Comparison of ENCODE assay signal across 20 cellular contexts in the genomic region with DNA sequence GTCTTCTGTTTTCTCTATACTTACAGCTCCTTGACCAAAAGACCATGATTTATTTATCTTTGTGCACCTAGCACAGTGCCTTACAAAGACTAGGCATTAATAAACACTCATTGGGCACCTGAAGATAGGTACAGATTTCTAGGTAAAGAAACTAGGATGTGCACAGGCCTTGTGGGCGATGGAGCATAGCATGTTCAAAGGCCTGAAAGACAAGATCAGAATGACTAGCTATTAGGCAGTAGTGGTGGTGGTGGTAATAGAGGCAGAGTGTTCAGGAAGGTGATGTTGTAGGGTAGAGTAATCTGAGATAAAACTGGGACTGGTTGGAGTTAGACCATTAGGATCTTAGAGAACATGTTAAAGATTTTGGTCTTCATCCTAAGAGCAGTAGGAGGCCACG. TPM values are rescaled to one million over a fixed set of nuclear protein-coding genes. Genes with fewer than 3 reads are reported as not detected.
A peak's percentile ranks its signal among the peaks of the same experiment; 100 is the strongest.
DNase-seq lines count a peak whose midpoint lies in the region; ATAC-seq, FAIRE-seq and TF ChIP-seq lines count a peak whose summit lies in the region.
"Had no signal": no experiment of that assay in that cellular context is flagged by ENCODE, and none has a peak within 500 bp of the region (broad histone marks: within the 10 kb centered on the region; RNA-seq: fewer than 3 reads in every experiment).

No MANE protein-coding gene starts in this region.

- DNase-seq in heart left ventricle, result no peak
- DNase-seq in right cardiac atrium, result no peak
- DNase-seq in GM18507 (ENCODE audit: extremely low spot score, insufficient read length, low read depth), result no peak
- DNase-seq in GM12878 (ENCODE audit: low read depth, low spot score), result no peak
- DNase-seq in stimulated activated naive B cell treated with anti-CD40 and anti-IgM and Interleukin-4, amounts not matched to agents 10 μg/mL and 1 μg/mL and 100 μg/mL, for 72 hours, result no peak
- no peak for DNase-seq in Ammon's horn (ENCODE audit: low spot score)
- no peak for DNase-seq in MCF 10A (ENCODE audit: unreplicated experiment)
- DNase-seq: 8988T, Calu3, GOT3, HFFc6, NCI-H1417 treated with DMSO at 0.1 percent for 48 hours, NCI-H2081, NCI-H524, RPMI8226, SJCRH30, SW 1271 had no signal

- H3K9ac ChIP-seq in GM12878 (ENCODE audit: control insufficient read depth, insufficient read depth, low read length), result no peak overlapping the region

- BruUV-seq in GM12878 (replicated peaks; lab: Mats Ljungman, UMichigan), result no TSS peak
- BruUV-seq in MCF 10A (replicated peaks; lab: Mats Ljungman, UMichigan), result no TSS peak

- CTCF ChIA-PET in GM12878 (lab: Yijun Ruan, JAX), result interaction anchor here (1.3 to 1.6 kb wide), 2 partner anchors 30 to 37 kb away, joined by 3 to 5 read pairs; no protein-coding TSS in a partner anchor
- CTCF ChIA-PET in MCF 10A (lab: Yijun Ruan, JAX), result interaction anchor here (0.8 kb wide), 1 partner anchor 334 kb away, joined by 3 read pairs; no protein-coding TSS in a partner anchor

- H2AFZ ChIP-seq in GM12878 (ENCODE audit: control insufficient read depth, low read depth, low read length), result no peak overlapping the region

- H3K4me3 ChIP-seq in heart left ventricle (peak overlapping the region in 2 of 12 donors; percentile 50 to 62), right cardiac atrium (ENCODE audit: low read length) (no peak overlapping the region), GM12878 (no peak overlapping the region)
- H3K4me3 ChIP-seq: SJCRH30 had no signal

- no peaks in the 10 kb centered on the region for H3K9me3 Mint-ChIP-seq in stimulated activated naive B cell treated with anti-CD40 and anti-IgM and Interleukin-4, amounts not matched to agents 10 μg/mL and 1 μg/mL and 100 μg/mL, for 72 hours
- H3K9me3 Mint-ChIP-seq in MCF 10A (ENCODE audit: unreplicated experiment), result no peaks in the 10 kb centered on the region
- H3K9me3 Mint-ChIP-seq: HFFc6 had no signal

- H3K27ac ChIP-seq in heart left ventricle (peak overlapping the region in 7 of 12 donors; percentile 80 to 94 (median 89)), right cardiac atrium (ENCODE audit: low read length) (no peak overlapping the region), GM12878 (ENCODE audit: control insufficient read depth, insufficient read depth) (no peak overlapping the region)
- H3K27ac ChIP-seq: SJCRH30 had no signal

- no peaks in the 10 kb centered on the region for H3K27me3 Mint-ChIP-seq in stimulated activated naive B cell treated with anti-CD40 and anti-IgM and Interleukin-4, amounts not matched to agents 10 μg/mL and 1 μg/mL and 100 μg/mL, for 72 hours
- H3K27me3 Mint-ChIP-seq in MCF 10A (ENCODE audit: insufficient read depth, unreplicated experiment), result no peaks in the 10 kb centered on the region

- ATAC-seq in heart left ventricle (no peak), right cardiac atrium (no peak), GM12878 (0 out of 3 replicates have a peak, but pooled peaks have one; percentile 5), GM21447 (IDR thresholded peaks at IDR 0.05; ENCODE audit: unreplicated experiment) (no peak)
- ATAC-seq in stimulated activated naive B cell treated with anti-CD40 and anti-IgM and Interleukin-4, amounts not matched to agents 10 μg/mL and 1 μg/mL and 100 μg/mL, for 72 hours (replicated peaks), result peak; percentile 31 to 37
- ATAC-seq: HepG2 had no signal

- no peak for TF ChIP-seq EP300 in GM12878 (IDR thresholded peaks at IDR 0.05; ENCODE audit: borderline replicate concordance in 1 of 2, control insufficient read depth in 1 of 2, low read depth in 2 of 2, low read length in 2 of 2)

- FAIRE-seq in GM18507 (lab: Jason Lieb, UNC), result peak; percentile 36
- FAIRE-seq in GM12878 (lab: Jason Lieb, UNC), result no peak
- FAIRE-seq: HepG2 had no signal

- H3K27ac Mint-ChIP-seq in stimulated activated naive B cell treated with anti-CD40 and anti-IgM and Interleukin-4, amounts not matched to agents 10 μg/mL and 1 μg/mL and 100 μg/mL, for 72 hours, result peak overlapping the region; percentile 59
- H3K27ac Mint-ChIP-seq in MCF 10A (ENCODE audit: low read depth, unreplicated experiment), result no peak overlapping the region
- H3K27ac Mint-ChIP-seq: CD14-positive monocyte, HFFc6 had no signal

- RAD21 ChIA-PET in GM12878 (lab: Charles Lee; ENCODE audit: unreplicated experiment), result interaction anchor here (0.8 to 1.6 kb wide), 4 partner anchors 14 to 42 kb away, joined by 3 to 5 read pairs (median 4); no protein-coding TSS in a partner anchor

- in situ Hi-C loops in GM12878 (cut with MboI), result no loop called here

- H4K20me1 ChIP-seq in GM12878 (ENCODE audit: control insufficient read depth, insufficient read depth), result no peaks in the 10 kb centered on the region

- 0 out of 2 replicates have a peak, but pooled peaks have one; percentile 9 for TF ChIP-seq RAD21 in GM12878 (IDR thresholded peaks at IDR 0.05; ENCODE audit: insufficient read depth, low read depth, low read length)

- no peak overlapping the region for H3K4me2 ChIP-seq in GM12878 (ENCODE audit: control insufficient read depth, insufficient read depth)

- H3K4me1 ChIP-seq in heart left ventricle, result peaks cover 3 to 55% (median 31%) of the 10 kb centered on the region in 12 donors
- peaks cover 5% of the 10 kb centered on the region for H3K4me1 ChIP-seq in right cardiac atrium (ENCODE audit: control insufficient read depth, insufficient read depth, low read length)
- H3K4me1 ChIP-seq in GM12878 (ENCODE audit: control insufficient read depth, insufficient read depth, low read length), result peaks cover 29% of the 10 kb centered on the region

- peaks cover 23 to 51% of the 10 kb centered on the region in 2 donors for H3K4me1 Mint-ChIP-seq in stimulated activated naive B cell treated with anti-CD40 and anti-IgM and Interleukin-4, amounts not matched to agents 10 μg/mL and 1 μg/mL and 100 μg/mL, for 72 hours
- peaks cover 13% of the 10 kb centered on the region for H3K4me1 Mint-ChIP-seq in MCF 10A (ENCODE audit: insufficient read depth, unreplicated experiment)

- TF ChIP-seq POLR2A in heart left ventricle (IDR thresholded peaks at IDR 0.05) (no peak), GM12878 (IDR thresholded peaks at IDR 0.05; ENCODE audit: low read depth, low read length) (no peak)

- H3K27me3 ChIP-seq in heart left ventricle, result no peaks in the 10 kb centered on the region
- H3K27me3 ChIP-seq in right cardiac atrium (ENCODE audit: control insufficient read depth, insufficient read depth), result no peaks in the 10 kb centered on the region
- H3K27me3 ChIP-seq in GM12878 (replicated peaks in 1 of 2; ENCODE audit: control insufficient read depth in 2 of 2, insufficient read depth in 2 of 2, low read length in 1 of 2), result no peaks in the 10 kb centered on the region
- H3K27me3 ChIP-seq: SJCRH30 had no signal

- intact Hi-C loops in heart left ventricle (cut with DNase I) (loop anchor here in 1 of 10 donors (5.0 kb wide), 1 partner anchor 151 kb away; the partner anchor contains the start of gene HECA), right cardiac atrium (cut with DNase I) (no loop called here), GM12878 (cut with micrococcal nuclease; ENCODE audit: unreplicated experiment) (no loop called here), MCF 10A (cut with micrococcal nuclease) (no loop called here)

- 93 to 97% (median 94%) methylated on average over 2 of the region's 2 CpGs for WGBS in heart left ventricle, 4 donors
- WGBS in right cardiac atrium, result 94% methylated on average over 2 of the region's 2 CpGs
- 52% methylated on average over 2 of the region's 2 CpGs for WGBS in GM12878 (ENCODE audit: insufficient coverage, insufficient replicate concordance, low lambda C conversion rate, missing lambda C conversion rate)

- TF ChIP-seq CTCF in heart left ventricle (IDR thresholded peaks at IDR 0.05) (no peak), GM12878 (IDR thresholded peaks at IDR 0.05 in 2 of 3, conservative IDR thresholded peaks at IDR 0.05 in 1 of 3; ENCODE audit: control insufficient read depth in 2 of 3, extremely low read depth in 1 of 3, insufficient read depth in 1 of 3, low read depth in 3 of 3, low read length in 3 of 3) (no peak), MCF 10A (IDR thresholded peaks at IDR 0.05; ENCODE audit: unreplicated experiment) (no peak)

- H3K79me2 ChIP-seq in GM12878 (ENCODE audit: control insufficient read depth, insufficient read depth, low read length), result no peaks in the 10 kb centered on the region

- peaks cover 0 to 14% (median 0%) of the 10 kb centered on the region in 9 donors for H3K36me3 ChIP-seq in heart left ventricle
- H3K36me3 ChIP-seq in GM12878 (ENCODE audit: control insufficient read depth in 2 of 2, insufficient read depth in 2 of 2, low read length in 1 of 2), result no peaks in the 10 kb centered on the region
- H3K36me3 ChIP-seq: SJCRH30 had no signal

- H3K36me3 Mint-ChIP-seq in stimulated activated naive B cell treated with anti-CD40 and anti-IgM and Interleukin-4, amounts not matched to agents 10 μg/mL and 1 μg/mL and 100 μg/mL, for 72 hours, result peaks cover under 1 to 11% of the 10 kb centered on the region in 2 donors
- H3K36me3 Mint-ChIP-seq in MCF 10A (ENCODE audit: insufficient read depth, unreplicated experiment), result no peaks in the 10 kb centered on the region
- H3K36me3 Mint-ChIP-seq: CD14-positive monocyte had no signal

- H3K4me3 Mint-ChIP-seq in stimulated activated naive B cell treated with anti-CD40 and anti-IgM and Interleukin-4, amounts not matched to agents 10 μg/mL and 1 μg/mL and 100 μg/mL, for 72 hours, result no peak overlapping the region
- H3K4me3 Mint-ChIP-seq in MCF 10A (ENCODE audit: unreplicated experiment), result no peak overlapping the region
- H3K4me3 Mint-ChIP-seq: CD14-positive monocyte, HFFc6 had no signal

- H3K9me3 ChIP-seq in heart left ventricle, result no peaks in the 10 kb centered on the region
- no peaks in the 10 kb centered on the region for H3K9me3 ChIP-seq in right cardiac atrium (ENCODE audit: control insufficient read depth, low read length)
- no peaks in the 10 kb centered on the region; the same call in 2 of the 3 replicates for H3K9me3 ChIP-seq in GM12878 (replicated peaks; ENCODE audit: control insufficient read depth, insufficient read depth, low read length)
- H3K9me3 ChIP-seq: SJCRH30 had no signal

- SMC1A ChIA-PET in GM12878 (lab: Charles Lee; ENCODE audit: uncharacterized antibody, unreplicated experiment), result interaction anchor here (0.8 to 9.5 kb wide), 9 partner anchors 9 to 108 kb away, joined by 3 to 71 read pairs (median 6); no protein-coding TSS in a partner anchor

- POLR2A ChIA-PET in GM12878 (lab: Charles Lee), result interaction anchor here (1.0 to 1.5 kb wide), 3 partner anchors 9 to 62 kb away, joined by 3 to 4 read pairs (median 3); no protein-coding TSS in a partner anchor
- POLR2A ChIA-PET in MCF 10A (lab: Yijun Ruan, JAX), result no interaction called here

RNA-seq across cellular contexts. Expression of gene TXLNB, which starts 3.9 kb away (rescaled TPM):
- total RNA-seq in heart left ventricle (100 to 1,000 TPM in 6 of 9 donors, 10 to 100 TPM in 3; 80.6 to 170 (median 138) TPM), right cardiac atrium (100 to 1,000 TPM in 2 of 4 donors, 10 to 100 TPM in 2; 66.0 to 136 (median 103) TPM), GM12878 (2014; rRNA removed) (0.23 and 0.27 TPM in 2 replicates), GM12878 (2014; rRNA removed; fragmentation: Illumina TruSeq; extraction: Trizol) (0.36 and 0.69 TPM in 2 replicates), GM12878 (2021) (0.21 TPM in 2 replicates), MCF 10A (2022) (not detected in 2 replicates)
- polyA plus RNA-seq in heart left ventricle (10 to 100 TPM; 10.1 to 40.4 TPM), right cardiac atrium (48.7 TPM), GM12878 (2011; rRNA removed) (1.3 and 2.1 TPM in 2 replicates), GM12878 (2014; fragmentation: Illumina TruSeq; extraction: Trizol) (0.05 and 0.22 TPM in 2 replicates), GM12878 (2014; fragmentation: Nextera tagmentation; extraction: Ambion mirVana) (under 1 TPM; 0.07 to 0.10 TPM), GM12878 (2014; rRNA removed) (0.05 and 0.68 TPM in 2 replicates), GM12878 (2016; fragmentation: Nextera tagmentation; extraction: Ambion mirVana) (under 1 TPM in 1 of 2 experiments, not detected in 1; 0.21 TPM)
- total RNA-seq in GM12878 (2013; cell fraction: nucleolus; rRNA removed), result 9.3 and 10.2 TPM in 2 replicates
- polyA plus RNA-seq in GM12878 (2011; ENCODE audit: low read depth), result 0.29 TPM
- polyA plus RNA-seq in GM12878 (2011; cell fraction: cytosol; rRNA removed), result 0.57 and 0.89 TPM in 2 replicates
- 1.5 and 2.4 TPM in 2 replicates for polyA plus RNA-seq in GM12878 (2011; cell fraction: nucleus; rRNA removed)
- 0.38 and 1.1 TPM in 2 replicates for polyA plus RNA-seq in GM12878 (2012)
- 1.9 and 2.2 TPM in 2 replicates for polyA minus RNA-seq in GM12878 (2011; rRNA and poly(A)+ RNA removed)
- 1.3 TPM in 1 of 2 replicates, not detected in the other for polyA minus RNA-seq in GM12878 (2011; cell fraction: cytosol; rRNA and poly(A)+ RNA removed)
- polyA minus RNA-seq in GM12878 (2011; cell fraction: nucleus; rRNA and poly(A)+ RNA removed), result 1.3 and 1.6 TPM in 2 replicates
- total RNA-seq: HepG2 had no signal
- polyA plus RNA-seq: HepG2 had no signal

Comparison
In these comparisons a context has a peak if more than half of its experiments do, and no peak if none do; other contexts are left out.
1. H3K27ac ChIP-seq: peak in heart left ventricle (7 of 12); none in right cardiac atrium (single experiment) and GM12878 (single experiment).
2. ATAC-seq: peak in GM12878 (single experiment) and stimulated activated naive B cell treated with anti-CD40 and anti-IgM and Interleukin-4, amounts not matched to agents 10 μg/mL and 1 μg/mL and 100 μg/mL, for 72 hours (2 of 2); none in heart left ventricle (0 of 4), right cardiac atrium (0 of 2) and GM21447 (single experiment).
3. RNA of gene TXLNB, which starts 3.9 kb away (total RNA-seq): 80.6 to 170 TPM in heart left ventricle and 66.0 to 136 TPM in right cardiac atrium; 0.21 to 10.2 TPM in GM12878 and not detected in MCF 10A; every median in the first group is over 4 times any median in the second.